Comparison of ENCODE assay signal across 18 cellular contexts in genomic region chr2:240197439-240198139, GRCh38. TPM values are rescaled to one million over a fixed set of nuclear protein-coding genes. Genes with fewer than 3 reads are reported as not detected.
"Had no signal": no experiment of that assay in that cellular context is flagged by ENCODE, and none has a peak within 500 bp of the region (broad histone marks: within the 10 kb centered on the region; RNA-seq: fewer than 3 reads in every experiment).

No MANE protein-coding gene starts in this region.

- H3K36me3 Mint-ChIP-seq: immature natural killer cell, mesothelial cell of epicardium, naive B cell had no signal

- H3K27ac ChIP-seq: lower lobe of right lung, psoas muscle, SJCRH30 had no signal

- ATAC-seq: left cardiac atrium, lower lobe of right lung, psoas muscle had no signal

- DNase-seq: activated CD4-positive, alpha-beta T cell treated with anti-CD3 and anti-CD28 coated beads, Interleukin-2, amount 50 U/mL, for 48 hours; activated CD4-positive, CD25-positive, alpha-beta regulatory T cell treated with anti-CD3 and anti-CD28 coated beads, Interleukin-2, amount 50 U/mL, for 72 hours; activated naive CD4-positive, alpha-beta T cell treated with Interleukin-2 at 50 U/mL for 16 hours; dermis blood vessel endothelial cell; immature natural killer cell; left cardiac atrium; lower lobe of right lung; naive B cell; occipital lobe; psoas muscle; stimulated activated CD4-positive, alpha-beta T cell treated with anti-CD3 and anti-CD28 coated beads, Interleukin-2, amount 100 ng/mL, for 48 hours had no signal

- H3K9me3 Mint-ChIP-seq: central memory CD8-positive, alpha-beta T cell; immature natural killer cell; mesothelial cell of epicardium; naive B cell; stimulated activated naive CD8-positive, alpha-beta T cell treated with anti-CD3 and anti-CD28 coated beads, Interleukin-15, Interleukin-2, amounts not matched to agents 100 ng/mL and 50 ng/mL, for 24 hours had no signal

- H3K4me3 Mint-ChIP-seq: central memory CD8-positive, alpha-beta T cell; immature natural killer cell; mesothelial cell of epicardium; naive B cell; stimulated activated naive CD8-positive, alpha-beta T cell treated with anti-CD3 and anti-CD28 coated beads, Interleukin-15, Interleukin-2, amounts not matched to agents 100 ng/mL and 50 ng/mL, for 24 hours had no signal

- H3K27ac Mint-ChIP-seq: immature natural killer cell; mesothelial cell of epicardium; naive B cell; stimulated activated naive CD8-positive, alpha-beta T cell treated with anti-CD3 and anti-CD28 coated beads, Interleukin-15, Interleukin-2, amounts not matched to agents 100 ng/mL and 50 ng/mL, for 24 hours had no signal

- H3K4me1 Mint-ChIP-seq: central memory CD8-positive, alpha-beta T cell; mesothelial cell of epicardium; naive B cell had no signal

- H3K36me3 ChIP-seq: lower lobe of right lung, SJCRH30 had no signal

- H3K9me3 ChIP-seq: lower lobe of right lung, psoas muscle, SJCRH30 had no signal

- H3K4me1 ChIP-seq: lower lobe of right lung had no signal

- H3K4me3 ChIP-seq: lower lobe of right lung, psoas muscle, SJCRH30 had no signal

RNA-seq across cellular contexts. Expression of gene OTOS, which starts 57.1 kb away (rescaled TPM):
- total RNA-seq: dermis blood vessel endothelial cell; glomerular endothelial cell; left cardiac atrium; lower lobe of right lung; mesothelial cell of epicardium; psoas muscle; SJCRH30; T-helper 2 cell treated with Interferon-gamma antibody and Interleukin-4, amounts not matched to agents 100 ng/mL and 5 ng/mL, for 36 hours had no signal
- polyA plus RNA-seq: esophagus, immature natural killer cell had no signal
